In genomic region chr18:41324934-41325333, GRCh38 we compare ENCODE assay signal across 22 cellular contexts.
DNase-seq lines count a peak whose midpoint lies in the region; FAIRE-seq and TF ChIP-seq lines count a peak whose summit lies in the region.
"Had no signal": no experiment of that assay in that cellular context is flagged by ENCODE, and none has a peak within 500 bp of the region (broad histone marks: within the 10 kb centered on the region; RNA-seq: fewer than 3 reads in every experiment).

No MANE protein-coding gene starts in this region.

- peaks cover 27% of the 10 kb centered on the region for H3K4me1 Mint-ChIP-seq in astrocyte (ENCODE audit: low read depth, unreplicated experiment)
- H3K4me1 Mint-ChIP-seq: activated CD8-positive, alpha-beta memory T cell treated with anti-CD3 and anti-CD28 coated beads, Interleukin-2, amount 10 ng/mL, durations not matched to agents 7 days and 5 days; brain; nephron progenitor cell had no signal

- H3K36me3 Mint-ChIP-seq in astrocyte (ENCODE audit: low read depth, unreplicated experiment): peaks cover 3% of the 10 kb centered on the region
- H3K36me3 Mint-ChIP-seq: activated CD8-positive, alpha-beta memory T cell treated with anti-CD3 and anti-CD28 coated beads, Interleukin-2, amount 10 ng/mL, durations not matched to agents 7 days and 5 days; activated naive CD8-positive, alpha-beta T cell had no signal

- TF ChIP-seq POLR2A in stomach (IDR thresholded peaks at IDR 0.05): no peak
- TF ChIP-seq POLR2A in vagina (IDR thresholded peaks at IDR 0.05): no peak

- no peaks in the 10 kb centered on the region for H4K20me1 ChIP-seq in astrocyte (ENCODE audit: insufficient read depth, low read length)

- H3K27ac ChIP-seq in astrocyte (ENCODE audit: low read depth, low read length) (peak overlapping the region; percentile 20), stomach (peak overlapping the region in 1 of 5 donors; percentile 69), vagina (no peak overlapping the region)
- H3K27ac ChIP-seq: tibial artery had no signal

- peaks cover 3% of the 10 kb centered on the region for H3K9me3 ChIP-seq in astrocyte (ENCODE audit: insufficient read depth, low read depth, low read length)
- H3K9me3 ChIP-seq in stomach: no peaks in the 10 kb centered on the region
- no peaks in the 10 kb centered on the region for H3K9me3 ChIP-seq in vagina
- H3K9me3 ChIP-seq: Caco-2, tibial artery had no signal

- TF ChIP-seq EP300 in stomach (IDR thresholded peaks at IDR 0.05): no peak

- H3K27ac Mint-ChIP-seq in astrocyte (ENCODE audit: unreplicated experiment): peak overlapping the region; percentile 56
- H3K27ac Mint-ChIP-seq: activated CD8-positive, alpha-beta memory T cell treated with anti-CD3 and anti-CD28 coated beads, Interleukin-2, amount 10 ng/mL, durations not matched to agents 7 days and 5 days; activated naive CD8-positive, alpha-beta T cell; brain; nephron progenitor cell had no signal

- H3K4me2 ChIP-seq in astrocyte (ENCODE audit: low read length): peak overlapping the region; percentile 18

- no peaks in the 10 kb centered on the region for H3K36me3 ChIP-seq in astrocyte (ENCODE audit: insufficient read depth, low read length)
- no peaks in the 10 kb centered on the region for H3K36me3 ChIP-seq in stomach
- no peaks in the 10 kb centered on the region for H3K36me3 ChIP-seq in vagina
- H3K36me3 ChIP-seq: tibial artery had no signal

- H3K79me2 ChIP-seq in astrocyte (ENCODE audit: insufficient read depth, low read length): no peaks in the 10 kb centered on the region

- peak; percentile 46 for DNase-seq in HS-5 (ENCODE audit: low read depth)
- DNase-seq in astrocyte (ENCODE audit: low read depth): peak; percentile 53
- peak; percentile 40 for DNase-seq in fibroblast of peridontal ligament (ENCODE audit: extremely low read depth)
- peak; percentile 7 for DNase-seq in skeletal muscle cell (ENCODE audit: low read depth)
- no peak for DNase-seq in NCI-H187 treated with DMSO at 0.1 percent for 48 hours (lab: John Stamatoyannopoulos, UW)
- no peak for DNase-seq in stomach
- DNase-seq in vagina (ENCODE audit: extremely low spot score in 2 of 2): no peak
- no peak for DNase-seq in amygdala (lab: John Stamatoyannopoulos, UW)
- DNase-seq: activated CD4-positive, alpha-beta T cell treated with anti-CD3 and anti-CD28 coated beads for 48 hours; activated CD8-positive, alpha-beta memory T cell treated with anti-CD3 and anti-CD28 coated beads, Interleukin-2, amount 10 ng/mL, durations not matched to agents 7 days and 5 days; Caco-2; cortex of kidney; NCI-H1417 treated with DMSO at 0.1 percent for 48 hours; nephron progenitor cell; posterior cingulate gyrus; Right ventricle myocardium superior; stimulated activated CD4-positive, alpha-beta T cell treated with anti-CD3 and anti-CD28 coated beads, Interleukin-2, amount 100 ng/mL, for 48 hours; stimulated activated naive CD8-positive, alpha-beta T cell treated with anti-CD3 and anti-CD28 coated beads, Interleukin-15, Interleukin-2, amounts not matched to agents 100 U/mL and 50 U/mL, for 24 hours; tibial artery had no signal

- H3K27me3 Mint-ChIP-seq in astrocyte (ENCODE audit: low read depth, unreplicated experiment): peaks cover 5% of the 10 kb centered on the region
- H3K27me3 Mint-ChIP-seq: activated CD8-positive, alpha-beta memory T cell treated with anti-CD3 and anti-CD28 coated beads, Interleukin-2, amount 10 ng/mL, durations not matched to agents 7 days and 5 days; activated naive CD8-positive, alpha-beta T cell; brain had no signal

- WGBS in stomach, 5 donors: 54 to 73% (median 69%) methylated on average over 2 of the region's 2 CpGs

- no peak overlapping the region for H3K9ac ChIP-seq in astrocyte (ENCODE audit: low read length)

- no peak overlapping the region for H3K4me3 Mint-ChIP-seq in astrocyte (ENCODE audit: unreplicated experiment)
- H3K4me3 Mint-ChIP-seq: activated CD8-positive, alpha-beta memory T cell treated with anti-CD3 and anti-CD28 coated beads, Interleukin-2, amount 10 ng/mL, durations not matched to agents 7 days and 5 days; activated naive CD8-positive, alpha-beta T cell; brain; nephron progenitor cell had no signal

- intact Hi-C loops in stomach (cut with DNase I; ENCODE audit: low total_unique reads): no loop called here
- intact Hi-C loops in vagina (cut with DNase I): no loop called here

- H2AFZ ChIP-seq in astrocyte (ENCODE audit: low read depth, low read length): peak overlapping the region; percentile 20

- H3K27me3 ChIP-seq in astrocyte (ENCODE audit: insufficient read depth, low read length) (no peaks in the 10 kb centered on the region), stomach (no peaks in the 10 kb centered on the region), vagina (no peaks in the 10 kb centered on the region)
- H3K27me3 ChIP-seq: tibial artery had no signal

- H3K9me3 Mint-ChIP-seq in astrocyte (ENCODE audit: unreplicated experiment): peaks cover 11% of the 10 kb centered on the region

- TF ChIP-seq CTCF in astrocyte (IDR thresholded peaks at IDR 0.05; ENCODE audit: insufficient read depth, low read depth, low read length): no peak
- no peak for TF ChIP-seq CTCF in stomach (IDR thresholded peaks at IDR 0.05)
- TF ChIP-seq CTCF in vagina (IDR thresholded peaks at IDR 0.05): no peak

- no peak overlapping the region for H3K4me3 ChIP-seq in astrocyte (ENCODE audit: insufficient read depth, low read depth, low read length)
- no peak overlapping the region for H3K4me3 ChIP-seq in skeletal muscle cell (ENCODE audit: low read depth, low read length)
- H3K4me3 ChIP-seq in stomach: no peak overlapping the region
- H3K4me3 ChIP-seq in vagina: no peak overlapping the region
- H3K4me3 ChIP-seq: tibial artery had no signal

- FAIRE-seq in astrocyte (lab: Jason Lieb, UNC): no peak
- FAIRE-seq: TTC549 had no signal

- peaks cover 15% of the 10 kb centered on the region for H3K4me1 ChIP-seq in astrocyte (ENCODE audit: insufficient read depth, low read length)
- peaks cover 0 to 8% (median 0%) of the 10 kb centered on the region in 4 donors for H3K4me1 ChIP-seq in stomach
- H3K4me1 ChIP-seq in vagina: no peaks in the 10 kb centered on the region
- H3K4me1 ChIP-seq: tibial artery had no signal

Comparison
In these comparisons a context has a peak if more than half of its experiments do, and no peak if none do; other contexts are left out.
1. DNase-seq: peak in HS-5 (single experiment), astrocyte (single experiment), fibroblast of peridontal ligament (single experiment) and skeletal muscle cell (single experiment); none in NCI-H187 treated with DMSO at 0.1 percent for 48 hours (single experiment), stomach (single experiment), vagina (0 of 2) and amygdala (0 of 56).